2 cellular contexts compared by ENCODE assay signal in genomic region chr20:50668326-50668725, GRCh38.
TF ChIP-seq lines count a peak whose summit lies in the region.

No MANE protein-coding gene starts in this region.

TF ChIP-seq in HEK293, 187 proteins besides CTCF, POLR2A, EP300 and RAD21 (continued from another document):
- TF ChIP-seq ZBTB6 (tag by site-specific recombination; IDR thresholded peaks at IDR 0.05): no peak
- no peak for TF ChIP-seq ZNF433 (tag by site-specific recombination; IDR thresholded peaks at IDR 0.05; ENCODE audit: low read depth)
- TF ChIP-seq ZNF658 (tag by site-specific recombination; IDR thresholded peaks at IDR 0.05): no peak
- no peak for TF ChIP-seq ZNF580 (tag by site-specific recombination; IDR thresholded peaks at IDR 0.05)
- TF ChIP-seq ZNF670 (tag by site-specific recombination; IDR thresholded peaks at IDR 0.05; ENCODE audit: low read depth): no peak
- no peak for TF ChIP-seq ZNF335 (tag by site-specific recombination; conservative IDR thresholded peaks at IDR 0.05)
- no peak for TF ChIP-seq ZNF157 (tag by site-specific recombination; IDR thresholded peaks at IDR 0.05)
- peak; percentile 85 for TF ChIP-seq ZFHX2 (tag by site-specific recombination; conservative IDR thresholded peaks at IDR 0.05)
- no peak for TF ChIP-seq BCL6B (tag by site-specific recombination; IDR thresholded peaks at IDR 0.05)
- no peak for TF ChIP-seq ZNF121 (tag by site-specific recombination; IDR thresholded peaks at IDR 0.05)
TF ChIP-seq in HEK293: peak in this region for 2.

TF ChIP-seq in K562, 482 proteins besides CTCF, POLR2A, EP300 and RAD21 (continued from another document):
- TF ChIP-seq THAP12 (CRISPR knock-in tag; IDR thresholded peaks at IDR 0.05): no peak
- TF ChIP-seq NEUROD1 (IDR thresholded peaks at IDR 0.05; ENCODE audit: borderline replicate concordance, low read depth, low read length, partially characterized antibody): no peak
- TF ChIP-seq ZBTB33 (CRISPR knock-in tag; IDR thresholded peaks at IDR 0.05): peak; percentile 54; the same call in 1 of the 2 replicates
- TF ChIP-seq ZBTB17 (CRISPR knock-in tag; IDR thresholded peaks at IDR 0.05): no peak
- TF ChIP-seq NFE2L1 (tag; IDR thresholded peaks at IDR 0.05; ENCODE audit: borderline replicate concordance, low read depth): no peak
